ENCODE assay signal across 21 cellular contexts in genomic region chr3:51708216-51708845, GRCh38. TPM values are rescaled to one million over a fixed set of nuclear protein-coding genes. Genes with fewer than 3 reads are reported as not detected.
A peak's percentile ranks its signal among the peaks of the same experiment; 100 is the strongest.
DNase-seq lines count a peak whose midpoint lies in the region; ATAC-seq, FAIRE-seq and TF ChIP-seq lines count a peak whose summit lies in the region.
"Had no signal": no experiment of that assay in that cellular context is flagged by ENCODE, and none has a peak within 500 bp of the region (broad histone marks: within the 10 kb centered on the region; RNA-seq: fewer than 3 reads in every experiment).

No MANE protein-coding gene starts in this region.

- peaks cover 23% of the 10 kb centered on the region for H3K36me3 Mint-ChIP-seq in CD8-positive, alpha-beta T cell
- peaks cover 11% of the 10 kb centered on the region for H3K36me3 Mint-ChIP-seq in effector memory CD8-positive, alpha-beta T cell (ENCODE audit: insufficient read depth)
- peaks cover 7% of the 10 kb centered on the region for H3K36me3 Mint-ChIP-seq in osteocyte (ENCODE audit: unreplicated experiment)
- H3K36me3 Mint-ChIP-seq in CD4-positive, alpha-beta T cell (ENCODE audit: low read depth) = peaks cover 26% of the 10 kb centered on the region
- peaks cover 16% of the 10 kb centered on the region for H3K36me3 Mint-ChIP-seq in stimulated activated memory B cell treated with anti-CD40 and anti-IgM and Interleukin-4, amounts not matched to agents 10 μg/mL and 1 μg/mL and 100 μg/mL, for 72 hours

- H3K9me3 ChIP-seq in CD8-positive, alpha-beta T cell (ENCODE audit: low read length) = no peaks in the 10 kb centered on the region
- no peaks in the 10 kb centered on the region for H3K9me3 ChIP-seq in CD4-positive, alpha-beta T cell (ENCODE audit: control insufficient read depth, low read length)
- H3K9me3 ChIP-seq: suprapubic skin had no signal

- no peak for FAIRE-seq in GM12892 (lab: Jason Lieb, UNC)
- FAIRE-seq: GM18507, keratinocyte had no signal

- H3K27ac ChIP-seq in CD8-positive, alpha-beta T cell (ENCODE audit: low read depth, low read length) = no peak overlapping the region
- H3K27ac ChIP-seq in CD4-positive, alpha-beta T cell (ENCODE audit: low read depth, low read length) = no peak overlapping the region
- H3K27ac ChIP-seq: hepatocyte, suprapubic skin had no signal

- no peaks in the 10 kb centered on the region for H3K4me1 ChIP-seq in CD8-positive, alpha-beta T cell (ENCODE audit: insufficient read depth, low read length)

- no peaks in the 10 kb centered on the region for H3K36me3 ChIP-seq in CD8-positive, alpha-beta T cell (ENCODE audit: insufficient read depth, low read length)

- peak in 1 of 7 experiments; percentile 35 for DNase-seq in CD8-positive, alpha-beta T cell
- DNase-seq in GM12892 (ENCODE audit: insufficient read length) (peak; percentile 13), osteocyte (ENCODE audit: extremely low spot score, unreplicated experiment) (no peak), NCI-H2171 treated with DMSO at 0.1 percent for 48 hours (lab: John Stamatoyannopoulos, UW) (no peak)
- no peak for DNase-seq in effector memory CD8-positive, alpha-beta T cell
- DNase-seq in CD4-positive, alpha-beta T cell = no peak
- DNase-seq: activated gamma-delta T cell, amygdala, C1 segment of cervical spinal cord, DMS79 treated with DMSO at 0.1 percent for 48 hours, GOT3, NCI-H187 treated with DMSO at 0.1 percent for 48 hours had no signal

- H3K27ac Mint-ChIP-seq in CD8-positive, alpha-beta T cell = peak overlapping the region; percentile 77
- H3K27ac Mint-ChIP-seq in effector memory CD8-positive, alpha-beta T cell = peak overlapping the region; percentile 16 to 70
- H3K27ac Mint-ChIP-seq in osteocyte (ENCODE audit: unreplicated experiment) = no peak overlapping the region
- H3K27ac Mint-ChIP-seq in CD4-positive, alpha-beta T cell = no peak overlapping the region
- no peak overlapping the region for H3K27ac Mint-ChIP-seq in stimulated activated memory B cell treated with anti-CD40 and anti-IgM and Interleukin-4, amounts not matched to agents 10 μg/mL and 1 μg/mL and 100 μg/mL, for 72 hours

- peaks cover 22% of the 10 kb centered on the region for H3K4me1 Mint-ChIP-seq in CD8-positive, alpha-beta T cell (ENCODE audit: low read depth)
- peaks cover 21 to 26% of the 10 kb centered on the region in 2 donors for H3K4me1 Mint-ChIP-seq in effector memory CD8-positive, alpha-beta T cell (ENCODE audit: low read depth in 2 of 2)
- peaks cover 4% of the 10 kb centered on the region for H3K4me1 Mint-ChIP-seq in osteocyte (ENCODE audit: unreplicated experiment)
- peaks cover 29% of the 10 kb centered on the region for H3K4me1 Mint-ChIP-seq in CD4-positive, alpha-beta T cell (ENCODE audit: low read depth)
- H3K4me1 Mint-ChIP-seq in stimulated activated memory B cell treated with anti-CD40 and anti-IgM and Interleukin-4, amounts not matched to agents 10 μg/mL and 1 μg/mL and 100 μg/mL, for 72 hours = peaks cover 24% of the 10 kb centered on the region

- no peaks in the 10 kb centered on the region for H3K27me3 ChIP-seq in CD8-positive, alpha-beta T cell (ENCODE audit: insufficient read depth, low read length)
- no peaks in the 10 kb centered on the region for H3K27me3 ChIP-seq in CD4-positive, alpha-beta T cell (ENCODE audit: control insufficient read depth, insufficient read depth, low read length)
- H3K27me3 ChIP-seq: suprapubic skin had no signal

- TF ChIP-seq POLR2A in GM12892 (IDR thresholded peaks at IDR 0.05; ENCODE audit: low read depth, low read length) = no peak

- POLR2A ChIA-PET in CD8-positive, alpha-beta T cell (lab: Charles Lee) = no interaction called here
- POLR2A ChIA-PET in CD4-positive, alpha-beta T cell (lab: Charles Lee) = no interaction called here

- no peaks in the 10 kb centered on the region for H3K9me3 Mint-ChIP-seq in CD8-positive, alpha-beta T cell
- peaks cover 0 to 2% of the 10 kb centered on the region in 2 donors for H3K9me3 Mint-ChIP-seq in effector memory CD8-positive, alpha-beta T cell
- no peaks in the 10 kb centered on the region for H3K9me3 Mint-ChIP-seq in osteocyte (ENCODE audit: unreplicated experiment)
- H3K9me3 Mint-ChIP-seq in CD4-positive, alpha-beta T cell = no peaks in the 10 kb centered on the region
- no peaks in the 10 kb centered on the region for H3K9me3 Mint-ChIP-seq in stimulated activated memory B cell treated with anti-CD40 and anti-IgM and Interleukin-4, amounts not matched to agents 10 μg/mL and 1 μg/mL and 100 μg/mL, for 72 hours
- H3K9me3 Mint-ChIP-seq: IgD-negative memory B cell; naive thymus-derived CD4-positive, alpha-beta T cell had no signal

- no peak overlapping the region for H3K4me3 ChIP-seq in CD8-positive, alpha-beta T cell (ENCODE audit: low read depth, low read length)
- H3K4me3 ChIP-seq: hepatocyte, suprapubic skin had no signal

- intact Hi-C loops in CD8-positive, alpha-beta T cell (cut with DNase I, micrococcal nuclease) = no loop called here
- intact Hi-C loops in CD4-positive, alpha-beta T cell (cut with DNase I, micrococcal nuclease) = no loop called here

- TF ChIP-seq CTCF in CD8-positive, alpha-beta T cell (IDR thresholded peaks at IDR 0.05) = no peak
- TF ChIP-seq CTCF in osteocyte (IDR thresholded peaks at IDR 0.05) = no peak
- TF ChIP-seq CTCF in CD4-positive, alpha-beta T cell (IDR thresholded peaks at IDR 0.05) = no peak

- no peak for ATAC-seq in CD8-positive, alpha-beta T cell
- no peak for ATAC-seq in effector memory CD8-positive, alpha-beta T cell (replicated peaks)
- ATAC-seq in CD4-positive, alpha-beta T cell (ENCODE audit: poor library complexity) = no peak
- no peak for ATAC-seq in stimulated activated memory B cell treated with anti-CD40 and anti-IgM and Interleukin-4, amounts not matched to agents 10 μg/mL and 1 μg/mL and 100 μg/mL, for 72 hours
- ATAC-seq: naive thymus-derived CD4-positive, alpha-beta T cell; Right ventricle myocardium inferior had no signal

- CTCF ChIA-PET in CD8-positive, alpha-beta T cell (lab: Charles Lee) = no interaction called here
- CTCF ChIA-PET in CD4-positive, alpha-beta T cell (lab: Charles Lee) = no interaction called here

- H3K27me3 Mint-ChIP-seq in CD8-positive, alpha-beta T cell (ENCODE audit: low read depth) = no peaks in the 10 kb centered on the region
- no peaks in the 10 kb centered on the region for H3K27me3 Mint-ChIP-seq in effector memory CD8-positive, alpha-beta T cell
- H3K27me3 Mint-ChIP-seq in osteocyte (ENCODE audit: unreplicated experiment) = peaks cover 8% of the 10 kb centered on the region
- H3K27me3 Mint-ChIP-seq in CD4-positive, alpha-beta T cell = no peaks in the 10 kb centered on the region
- no peaks in the 10 kb centered on the region for H3K27me3 Mint-ChIP-seq in stimulated activated memory B cell treated with anti-CD40 and anti-IgM and Interleukin-4, amounts not matched to agents 10 μg/mL and 1 μg/mL and 100 μg/mL, for 72 hours

- H3K4me3 Mint-ChIP-seq in CD8-positive, alpha-beta T cell = no peak overlapping the region
- no peak overlapping the region for H3K4me3 Mint-ChIP-seq in effector memory CD8-positive, alpha-beta T cell
- peak overlapping the region; percentile 26 for H3K4me3 Mint-ChIP-seq in osteocyte (ENCODE audit: unreplicated experiment)
- no peak overlapping the region for H3K4me3 Mint-ChIP-seq in CD4-positive, alpha-beta T cell
- no peak overlapping the region for H3K4me3 Mint-ChIP-seq in stimulated activated memory B cell treated with anti-CD40 and anti-IgM and Interleukin-4, amounts not matched to agents 10 μg/mL and 1 μg/mL and 100 μg/mL, for 72 hours

RNA-seq across cellular contexts. Expression of gene GRM2, which starts 1.5 kb away (rescaled TPM):
- 1 to 10 TPM; 3.9 to 5.4 TPM for total RNA-seq in CD8-positive, alpha-beta T cell
- 0.51 TPM for polyA plus RNA-seq in GM12892 (2012; ENCODE audit: missing spikeins)
- total RNA-seq in osteocyte = 0.10 and 0.32 TPM in 2 replicates
- total RNA-seq in CD4-positive, alpha-beta T cell = 1 to 10 TPM; 4.1 to 4.2 TPM
- total RNA-seq: pulmonary artery endothelial cell had no signal
- polyA plus RNA-seq: hepatocyte, IgD-negative memory B cell had no signal

RNA-seq across cellular contexts. Expression of gene TEX264, which starts 37.3 kb away (rescaled TPM):
- total RNA-seq in CD8-positive, alpha-beta T cell = 10 to 100 TPM; 18.7 to 21.0 TPM
- 23.9 TPM for polyA plus RNA-seq in GM12892 (2012; ENCODE audit: missing spikeins)
- total RNA-seq in osteocyte = 63.0 and 65.2 TPM in 2 replicates
- 10 to 100 TPM; 24.9 to 25.9 TPM for total RNA-seq in CD4-positive, alpha-beta T cell

Comparison
In these comparisons a context has a peak if more than half of its experiments do, and no peak if none do; other contexts are left out.
1. H3K27ac Mint-ChIP-seq: peak in CD8-positive, alpha-beta T cell (single experiment) and effector memory CD8-positive, alpha-beta T cell (2 of 2); none in osteocyte (single experiment), CD4-positive, alpha-beta T cell (single experiment) and stimulated activated memory B cell treated with anti-CD40 and anti-IgM and Interleukin-4, amounts not matched to agents 10 μg/mL and 1 μg/mL and 100 μg/mL, for 72 hours (single experiment).